Comparison of ENCODE assay signal across 10 cellular contexts in genomic region chr2:31413876-31414550, GRCh38. TPM values are rescaled to one million over a fixed set of nuclear protein-coding genes. Genes with fewer than 3 reads are reported as not detected.
DNase-seq lines count a peak whose midpoint lies in the region; ATAC-seq and TF ChIP-seq lines count a peak whose summit lies in the region.
"Had no signal": no experiment of that assay in that cellular context is flagged by ENCODE, and none has a peak within 500 bp of the region (broad histone marks: within the 10 kb centered on the region; RNA-seq: fewer than 3 reads in every experiment).

No MANE protein-coding gene starts in this region.

- TF ChIP-seq CTCF in GM06990 (IDR thresholded peaks at IDR 0.05; ENCODE audit: insufficient read depth, low read length, poor library complexity, severe bottlenecking) (peak; percentile 28), Peyer's patch (IDR thresholded peaks at IDR 0.05) (peak in 4 of 6 experiments; percentile 18 to 63 (median 53)), esophagus squamous epithelium (IDR thresholded peaks at IDR 0.05) (peak in 3 of 6 experiments; percentile 6 to 42 (median 18))

- ATAC-seq in HG03571 (IDR thresholded peaks at IDR 0.05; ENCODE audit: unreplicated experiment), result no peak

- H3K36me3 ChIP-seq in GM06990 (ENCODE audit: control insufficient read depth, insufficient read depth, low read length) (no peaks in the 10 kb centered on the region), Peyer's patch (no peaks in the 10 kb centered on the region), esophagus squamous epithelium (no peaks in the 10 kb centered on the region)

- H3K27me3 ChIP-seq in GM06990 (replicated peaks; ENCODE audit: control insufficient read depth, insufficient read depth, low read length) (no peaks in the 10 kb centered on the region), Peyer's patch (no peaks in the 10 kb centered on the region), esophagus squamous epithelium (no peaks in the 10 kb centered on the region)

- WGBS in esophagus squamous epithelium, 2 donors, result 55 to 60% methylated on average over 5 of the region's 5 CpGs

- H3K9me3 ChIP-seq in Peyer's patch (peaks cover 0 to 3% (median 0%) of the 10 kb centered on the region in 4 donors), esophagus squamous epithelium (peaks cover 0 to 2% (median 0%) of the 10 kb centered on the region in 3 donors)

- peak overlapping the region in 3 of 4 donors; percentile 47 to 83 (median 81) for H3K27ac ChIP-seq in Peyer's patch
- peak overlapping the region in 3 of 4 donors; percentile 33 to 78 (median 53) for H3K27ac ChIP-seq in esophagus squamous epithelium

- intact Hi-C loops in esophagus squamous epithelium (cut with DNase I), result no loop called here

- TF ChIP-seq POLR2A in Peyer's patch (IDR thresholded peaks at IDR 0.05) (no peak), esophagus squamous epithelium (IDR thresholded peaks at IDR 0.05) (no peak)

- DNase-seq in A172 (ENCODE audit: low spot score) (peak; percentile 37), GM06990 (ENCODE audit: extremely low read depth, insufficient read length) (no peak), Peyer's patch (no peak), esophagus squamous epithelium (lab: John Stamatoyannopoulos, UW) (no peak), NCI-H524 treated with DMSO at 0.1 percent for 48 hours (lab: John Stamatoyannopoulos, UW) (no peak), 8988T (no peak)
- DNase-seq in stimulated activated CD8-positive, alpha-beta memory T cell treated with anti-CD3 and anti-CD28 coated beads, Interleukin-4, amount 100 ng/mL, for 48 hours, result no peak
- DNase-seq: activated CD4-positive, alpha-beta T cell treated with anti-CD3 and anti-CD28 coated beads, Interleukin-2, amount 50 U/mL, for 4 hours had no signal

- peaks cover 0 to 17% (median 0%) of the 10 kb centered on the region in 4 donors for H3K4me1 ChIP-seq in Peyer's patch
- H3K4me1 ChIP-seq in esophagus squamous epithelium, result peaks cover 0 to 31% (median 13%) of the 10 kb centered on the region in 3 donors

- H3K4me3 ChIP-seq in GM06990 (replicated peaks; ENCODE audit: low read depth, low read length), result no peak overlapping the region
- H3K4me3 ChIP-seq in Peyer's patch, result peak overlapping the region in 3 of 4 donors; percentile 10 to 55 (median 49)
- peak overlapping the region in 2 of 4 donors; percentile 8 to 43 for H3K4me3 ChIP-seq in esophagus squamous epithelium

RNA-seq across cellular contexts. Expression of gene XDH, which starts 0.5 kb away (rescaled TPM):
- 0.19 and 0.34 TPM in 2 replicates for total RNA-seq in A172 (2014; rRNA removed; shearing (Covaris generic))
- total RNA-seq in Peyer's patch (100 to 1,000 TPM in 1 of 4 donors, 10 to 100 TPM in 3; 19.0 to 108 (median 92.3) TPM), esophagus squamous epithelium (10 to 100 TPM in 3 of 4 donors, 1 to 10 TPM in 1; 2.3 to 54.0 (median 39.0) TPM)
- total RNA-seq: posterior vena cava had no signal
